ENCODE assay signal across 27 cellular contexts in genomic region chr7:89988070-89988469, GRCh38.
"Had no signal": no experiment of that assay in that cellular context is flagged by ENCODE, and none has a peak within 500 bp of the region (broad histone marks: within the 10 kb centered on the region; RNA-seq: fewer than 3 reads in every experiment).

No MANE protein-coding gene starts in this region.

- H3K36me3 ChIP-seq: brain microvascular endothelial cell, esophagus muscularis mucosa, gastrocnemius medialis, neutrophil, thoracic aorta, uterus had no signal

- H3K9me3 ChIP-seq: esophagus muscularis mucosa, gastrocnemius medialis, neutrophil, thoracic aorta, uterus had no signal

- DNase-seq: activated CD4-positive, alpha-beta memory T cell treated with anti-CD3 and anti-CD28 coated beads, Interleukin-2, amount 10 ng/mL, durations not matched to agents 7 days and 5 days; activated CD4-positive, alpha-beta T cell treated with anti-CD3 and anti-CD28 coated beads for 1 hour; activated CD4-positive, alpha-beta T cell treated with anti-CD3 and anti-CD28 coated beads, Interleukin-2, amount 10 ng/mL, durations not matched to agents 7 days and 5 days; activated CD8-positive, alpha-beta memory T cell treated with anti-CD3 and anti-CD28 coated beads, Interleukin-2, amount 50 U/mL, for 48 hours; activated gamma-delta T cell; activated naive CD4-positive, alpha-beta T cell treated with anti-CD3 and anti-CD28 coated beads, Interleukin-2, amount 10 ng/mL, durations not matched to agents 7 days and 5 days; activated T-cell treated with anti-CD3 and anti-CD28 coated beads, Interleukin-2, amount 50 U/mL, for 24 hours; amniotic stem cell; brain microvascular endothelial cell; central memory CD4-positive, alpha-beta T cell; endodermal cell; gastrocnemius medialis; glutamatergic neuron; islet precursor cell; left cardiac atrium; left ventricle myocardium superior; naive B cell; nephron progenitor cell; stimulated activated CD4-positive, alpha-beta T cell treated with anti-CD3 and anti-CD28 coated beads, Interleukin-12 subunit alpha, Interleukin-12 subunit beta, amount 100 ng/mL, for 4 hours; stimulated activated CD4-positive, alpha-beta T cell treated with anti-CD3 and anti-CD28 coated beads, Interleukin-4, amount 100 ng/mL, for 24 hours; T-helper 9 cell; uterus had no signal

- H3K4me3 ChIP-seq: esophagus muscularis mucosa, gastrocnemius medialis, skin epidermis, thoracic aorta, uterus had no signal

- FAIRE-seq: astrocyte had no signal

- H3K27me3 ChIP-seq: brain microvascular endothelial cell, esophagus muscularis mucosa, gastrocnemius medialis, neutrophil, uterus had no signal

- H3K27ac ChIP-seq: brain microvascular endothelial cell, esophagus muscularis mucosa, gastrocnemius medialis, neutrophil, skin epidermis, thoracic aorta, uterus had no signal

- H3K4me1 ChIP-seq: esophagus muscularis mucosa, gastrocnemius medialis, uterus had no signal
